4 cellular contexts compared by ENCODE assay signal in genomic region chr6:64664480-64664879, GRCh38.
"Had no signal": no experiment of that assay in that cellular context is flagged by ENCODE, and none has a peak within 500 bp of the region (broad histone marks: within the 10 kb centered on the region; RNA-seq: fewer than 3 reads in every experiment).

No MANE protein-coding gene starts in this region.

- DNase-seq: H9, HCEC 1CT had no signal

- ATAC-seq: GM23338, HepG2 had no signal

- H3K4me3 ChIP-seq: GM23338 had no signal
